ENCODE assay signal across 8 cellular contexts in genomic region chr19:31338069-31338767, GRCh38. TPM values are rescaled to one million over a fixed set of nuclear protein-coding genes. Genes with fewer than 3 reads are reported as not detected.
DNase-seq lines count a peak whose midpoint lies in the region; ATAC-seq lines count a peak whose summit lies in the region.

No MANE protein-coding gene starts in this region.

- no peak for DNase-seq in activated naive CD8-positive, alpha-beta T cell treated with anti-CD3 and anti-CD28 coated beads for 36 hours
- peak; percentile 40 for DNase-seq in activated CD8-positive, alpha-beta T cell treated with anti-CD3 and anti-CD28 coated beads, Interleukin-2, amount 10 ng/mL, durations not matched to agents 7 days and 5 days
- DNase-seq in hepatic stellate cell (ENCODE audit: low spot score) (peak; percentile 85), smooth muscle cell of the brain vasculature (ENCODE audit: low read depth, low spot score) (peak; percentile 69), NCI-H345 (lab: John Stamatoyannopoulos, UW) (no peak)

- peaks cover 13% of the 10 kb centered on the region for H3K27me3 Mint-ChIP-seq in activated naive CD8-positive, alpha-beta T cell
- peaks cover 47% of the 10 kb centered on the region for H3K27me3 Mint-ChIP-seq in activated naive CD8-positive, alpha-beta T cell treated with anti-CD3 and anti-CD28 coated beads for 36 hours
- H3K27me3 Mint-ChIP-seq in activated CD8-positive, alpha-beta T cell treated with anti-CD3 and anti-CD28 coated beads, Interleukin-2, amount 10 ng/mL, durations not matched to agents 7 days and 5 days (ENCODE audit: low read depth): peaks cover 61% of the 10 kb centered on the region

- H3K4me1 Mint-ChIP-seq in activated naive CD8-positive, alpha-beta T cell (ENCODE audit: low read depth): peaks cover 27% of the 10 kb centered on the region
- H3K4me1 Mint-ChIP-seq in activated naive CD8-positive, alpha-beta T cell treated with anti-CD3 and anti-CD28 coated beads for 36 hours: peaks cover 18% of the 10 kb centered on the region
- H3K4me1 Mint-ChIP-seq in activated CD8-positive, alpha-beta T cell treated with anti-CD3 and anti-CD28 coated beads, Interleukin-2, amount 10 ng/mL, durations not matched to agents 7 days and 5 days (ENCODE audit: low read depth): peaks cover 21% of the 10 kb centered on the region

- H3K9me3 Mint-ChIP-seq in activated naive CD8-positive, alpha-beta T cell (ENCODE audit: low read depth): no peaks in the 10 kb centered on the region
- H3K9me3 Mint-ChIP-seq in activated naive CD8-positive, alpha-beta T cell treated with anti-CD3 and anti-CD28 coated beads for 36 hours: no peaks in the 10 kb centered on the region
- no peaks in the 10 kb centered on the region for H3K9me3 Mint-ChIP-seq in activated CD8-positive, alpha-beta T cell treated with anti-CD3 and anti-CD28 coated beads, Interleukin-2, amount 10 ng/mL, durations not matched to agents 7 days and 5 days (ENCODE audit: insufficient read depth)

- H3K27ac Mint-ChIP-seq in activated naive CD8-positive, alpha-beta T cell: no peak overlapping the region
- H3K27ac Mint-ChIP-seq in activated naive CD8-positive, alpha-beta T cell treated with anti-CD3 and anti-CD28 coated beads for 36 hours: no peak overlapping the region
- no peak overlapping the region for H3K27ac Mint-ChIP-seq in activated CD8-positive, alpha-beta T cell treated with anti-CD3 and anti-CD28 coated beads, Interleukin-2, amount 10 ng/mL, durations not matched to agents 7 days and 5 days

- no peaks in the 10 kb centered on the region for H3K36me3 Mint-ChIP-seq in activated naive CD8-positive, alpha-beta T cell
- H3K36me3 Mint-ChIP-seq in activated naive CD8-positive, alpha-beta T cell treated with anti-CD3 and anti-CD28 coated beads for 36 hours: no peaks in the 10 kb centered on the region
- H3K36me3 Mint-ChIP-seq in activated CD8-positive, alpha-beta T cell treated with anti-CD3 and anti-CD28 coated beads, Interleukin-2, amount 10 ng/mL, durations not matched to agents 7 days and 5 days (ENCODE audit: low read depth): no peaks in the 10 kb centered on the region

- CTCF ChIA-PET in activated CD8-positive, alpha-beta T cell treated with anti-CD3 and anti-CD28 coated beads, Interleukin-2, amount 10 ng/mL, durations not matched to agents 7 days and 5 days (lab: Charles Lee): interaction anchor here (0.6 to 1.6 kb wide), 7 partner anchors 8 to 886 kb away, joined by 3 to 5 read pairs (median 4); no protein-coding TSS in a partner anchor

- peak; percentile 61 for ATAC-seq in activated CD8-positive, alpha-beta T cell treated with anti-CD3 and anti-CD28 coated beads, Interleukin-2, amount 10 ng/mL, durations not matched to agents 7 days and 5 days
- no peak for ATAC-seq in HG03469 (IDR thresholded peaks at IDR 0.05; ENCODE audit: unreplicated experiment)
- ATAC-seq in GM21526 (IDR thresholded peaks at IDR 0.05; ENCODE audit: low FRiP score, unreplicated experiment): no peak

- peak overlapping the region; percentile 31 for H3K4me3 Mint-ChIP-seq in activated naive CD8-positive, alpha-beta T cell
- no peak overlapping the region for H3K4me3 Mint-ChIP-seq in activated naive CD8-positive, alpha-beta T cell treated with anti-CD3 and anti-CD28 coated beads for 36 hours
- no peak overlapping the region for H3K4me3 Mint-ChIP-seq in activated CD8-positive, alpha-beta T cell treated with anti-CD3 and anti-CD28 coated beads, Interleukin-2, amount 10 ng/mL, durations not matched to agents 7 days and 5 days

- POLR2A ChIA-PET in activated CD8-positive, alpha-beta T cell treated with anti-CD3 and anti-CD28 coated beads, Interleukin-2, amount 10 ng/mL, durations not matched to agents 7 days and 5 days (lab: Charles Lee): no interaction called here

RNA-seq across cellular contexts. Expression of gene TSHZ3, which starts 11.0 kb away (rescaled TPM):
- total RNA-seq in activated naive CD8-positive, alpha-beta T cell treated with anti-CD3 and anti-CD28 coated beads for 36 hours: under 1 TPM; 0.06 TPM
- under 1 TPM; 0.57 to 0.82 TPM for total RNA-seq in activated CD8-positive, alpha-beta T cell treated with anti-CD3 and anti-CD28 coated beads, Interleukin-2, amount 10 ng/mL, durations not matched to agents 7 days and 5 days

Comparison
In these comparisons a context has a peak if more than half of its experiments do, and no peak if none do; other contexts are left out.
1. DNase-seq: peak in activated CD8-positive, alpha-beta T cell treated with anti-CD3 and anti-CD28 coated beads, Interleukin-2, amount 10 ng/mL, durations not matched to agents 7 days and 5 days (single experiment), hepatic stellate cell (single experiment) and smooth muscle cell of the brain vasculature (single experiment); none in activated naive CD8-positive, alpha-beta T cell treated with anti-CD3 and anti-CD28 coated beads for 36 hours (single experiment) and NCI-H345 (single experiment).